1 cellular context compared by ENCODE assay signal in the genomic region with DNA sequence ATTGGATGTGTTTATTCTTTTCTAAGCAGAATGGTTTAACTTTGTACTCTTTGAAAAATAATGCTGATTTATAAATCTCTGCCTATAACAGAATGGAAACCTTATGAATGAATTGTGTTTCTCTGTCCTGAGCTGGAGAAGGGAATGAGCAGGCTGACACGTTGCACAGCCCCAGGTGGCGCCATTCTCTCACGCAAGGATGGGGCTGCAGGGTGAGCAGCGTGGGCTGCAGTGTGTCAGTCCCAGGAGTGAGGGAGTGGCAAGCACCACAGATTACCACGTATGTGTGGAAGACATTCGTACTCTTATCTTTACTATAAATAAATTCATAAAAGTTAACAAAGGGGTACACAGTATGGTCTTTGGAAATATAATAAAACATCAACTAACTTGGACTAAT.
TF ChIP-seq lines count a peak whose summit lies in the region.

No MANE protein-coding gene starts in this region.

TF ChIP-seq in HCT116, 20 proteins besides CTCF, POLR2A, EP300 and RAD21 (continued from another document):
- TF ChIP-seq, protein P1, sequence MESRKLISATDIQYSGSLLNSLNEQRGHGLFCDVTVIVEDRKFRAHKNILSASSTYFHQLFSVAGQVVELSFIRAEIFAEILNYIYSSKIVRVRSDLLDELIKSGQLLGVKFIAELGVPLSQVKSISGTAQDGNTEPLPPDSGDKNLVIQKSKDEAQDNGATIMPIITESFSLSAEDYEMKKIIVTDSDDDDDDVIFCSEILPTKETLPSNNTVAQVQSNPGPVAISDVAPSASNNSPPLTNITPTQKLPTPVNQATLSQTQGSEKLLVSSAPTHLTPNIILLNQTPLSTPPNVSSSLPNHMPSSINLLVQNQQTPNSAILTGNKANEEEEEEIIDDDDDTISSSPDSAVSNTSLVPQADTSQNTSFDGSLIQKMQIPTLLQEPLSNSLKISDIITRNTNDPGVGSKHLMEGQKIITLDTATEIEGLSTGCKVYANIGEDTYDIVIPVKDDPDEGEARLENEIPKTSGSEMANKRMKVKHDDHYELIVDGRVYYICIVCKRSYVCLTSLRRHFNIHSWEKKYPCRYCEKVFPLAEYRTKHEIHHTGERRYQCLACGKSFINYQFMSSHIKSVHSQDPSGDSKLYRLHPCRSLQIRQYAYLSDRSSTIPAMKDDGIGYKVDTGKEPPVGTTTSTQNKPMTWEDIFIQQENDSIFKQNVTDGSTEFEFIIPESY (IDR thresholded peaks at IDR 0.05; ENCODE audit: extremely low read depth, insufficient replicate concordance, low read length) = no peak
- no peak for TF ChIP-seq ZFX (IDR thresholded peaks at IDR 0.05)
- TF ChIP-seq, protein P2, sequence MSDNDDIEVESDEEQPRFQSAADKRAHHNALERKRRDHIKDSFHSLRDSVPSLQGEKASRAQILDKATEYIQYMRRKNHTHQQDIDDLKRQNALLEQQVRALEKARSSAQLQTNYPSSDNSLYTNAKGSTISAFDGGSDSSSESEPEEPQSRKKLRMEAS (IDR thresholded peaks at IDR 0.05) = no peak
- no peak for TF ChIP-seq YY1 (IDR thresholded peaks at IDR 0.05; ENCODE audit: extremely low read depth, insufficient replicate concordance, low read depth, low read length)
- TF ChIP-seq ZNF274 (IDR thresholded peaks at IDR 0.05; ENCODE audit: low read depth, low read length) = no peak
- no peak for TF ChIP-seq CBX3 (IDR thresholded peaks at IDR 0.05; ENCODE audit: low read depth)
- TF ChIP-seq EZH2phosphoT487 (IDR thresholded peaks at IDR 0.05; ENCODE audit: borderline replicate concordance) = no peak
- TF ChIP-seq EGR1 (IDR thresholded peaks at IDR 0.05; ENCODE audit: low read depth) = no peak
- TF ChIP-seq SRF (IDR thresholded peaks at IDR 0.05; ENCODE audit: low read depth) = no peak
- no peak for TF ChIP-seq POLR2AphosphoS5 (IDR thresholded peaks at IDR 0.05; ENCODE audit: low read depth, low read length)
